ENCODE assay signal across 1 cellular context in the genomic region with DNA sequence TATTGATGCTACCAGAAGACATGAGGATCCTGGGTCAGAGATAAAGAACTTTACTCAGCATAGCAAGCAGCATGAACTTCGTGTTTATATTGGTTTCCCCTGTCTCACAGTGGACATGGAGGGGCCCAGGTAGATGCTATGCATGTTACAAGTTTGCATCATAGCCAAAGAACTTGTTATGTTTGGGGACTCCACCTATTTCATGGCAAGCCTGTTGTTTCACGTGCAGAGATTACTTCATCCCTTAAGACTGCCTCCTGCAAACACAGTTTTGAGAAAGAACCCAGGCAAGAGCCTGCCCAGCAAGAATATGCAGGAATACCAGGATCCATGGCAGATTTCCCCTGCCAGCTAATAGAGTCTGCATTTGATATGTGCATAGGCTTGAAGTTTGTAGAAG.
TF ChIP-seq lines count a peak whose summit lies in the region.

No MANE protein-coding gene starts in this region.

TF ChIP-seq in HepG2, 621 proteins besides CTCF, POLR2A, EP300 and RAD21 (continued from another document):
- TF ChIP-seq STAT5B (CRISPR knock-in tag; IDR thresholded peaks at IDR 0.05): no peak
- TF ChIP-seq ZNF138 (CRISPR knock-in tag; IDR thresholded peaks at IDR 0.05; ENCODE audit: low read depth): no peak
- TF ChIP-seq, protein P1, sequence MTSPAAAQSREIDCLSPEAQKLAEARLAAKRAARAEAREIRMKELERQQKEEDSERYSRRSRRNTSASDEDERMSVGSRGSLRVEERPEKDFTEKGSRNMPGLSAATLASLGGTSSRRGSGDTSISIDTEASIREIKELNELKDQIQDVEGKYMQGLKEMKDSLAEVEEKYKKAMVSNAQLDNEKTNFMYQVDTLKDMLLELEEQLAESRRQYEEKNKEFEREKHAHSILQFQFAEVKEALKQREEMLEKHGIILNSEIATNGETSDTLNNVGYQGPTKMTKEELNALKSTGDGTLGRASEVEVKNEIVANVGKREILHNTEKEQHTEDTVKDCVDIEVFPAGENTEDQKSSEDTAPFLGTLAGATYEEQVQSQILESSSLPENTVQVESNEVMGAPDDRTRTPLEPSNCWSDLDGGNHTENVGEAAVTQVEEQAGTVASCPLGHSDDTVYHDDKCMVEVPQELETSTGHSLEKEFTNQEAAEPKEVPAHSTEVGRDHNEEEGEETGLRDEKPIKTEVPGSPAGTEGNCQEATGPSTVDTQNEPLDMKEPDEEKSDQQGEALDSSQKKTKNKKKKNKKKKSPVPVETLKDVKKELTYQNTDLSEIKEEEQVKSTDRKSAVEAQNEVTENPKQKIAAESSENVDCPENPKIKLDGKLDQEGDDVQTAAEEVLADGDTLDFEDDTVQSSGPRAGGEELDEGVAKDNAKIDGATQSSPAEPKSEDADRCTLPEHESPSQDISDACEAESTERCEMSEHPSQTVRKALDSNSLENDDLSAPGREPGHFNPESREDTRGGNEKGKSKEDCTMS (CRISPR knock-in tag; conservative IDR thresholded peaks at IDR 0.05): no peak
- no peak for TF ChIP-seq ZIK1 (CRISPR knock-in tag; IDR thresholded peaks at IDR 0.05; ENCODE audit: borderline replicate concordance, low read depth)
